In the genomic region with DNA sequence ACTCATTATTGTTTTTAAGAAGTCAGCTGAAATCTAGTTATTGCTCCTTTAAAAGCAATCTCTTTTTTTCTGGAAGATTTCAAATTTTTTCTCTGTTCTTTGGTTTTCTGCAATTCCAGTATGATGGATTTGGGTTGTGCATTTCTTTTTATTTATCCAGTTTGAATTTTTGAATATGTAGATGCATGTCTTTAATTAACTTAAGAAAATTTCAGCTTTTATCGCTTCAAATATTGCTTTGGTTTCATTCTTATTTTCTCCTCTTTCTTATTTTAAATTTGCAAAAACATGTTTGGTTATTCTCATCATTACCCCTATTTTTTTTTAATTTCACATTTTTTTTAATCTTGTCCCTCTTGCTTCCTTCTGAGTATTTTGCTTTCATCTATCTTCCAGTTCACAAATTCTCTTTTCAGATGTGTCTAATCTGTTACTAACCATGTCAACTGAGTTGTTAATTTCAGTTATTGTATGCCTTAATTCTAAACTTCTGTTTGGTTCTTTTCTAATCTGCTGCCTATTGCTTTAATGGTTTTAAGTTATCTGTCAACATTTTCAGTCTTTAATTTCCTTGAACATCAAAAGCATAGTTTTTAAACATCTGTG, we compare ENCODE assay signal across 24 cellular contexts. TPM values are rescaled to one million over a fixed set of nuclear protein-coding genes. Genes with fewer than 3 reads are reported as not detected.
DNase-seq lines count a peak whose midpoint lies in the region; ATAC-seq, FAIRE-seq and TF ChIP-seq lines count a peak whose summit lies in the region.
"Had no signal": no experiment of that assay in that cellular context is flagged by ENCODE, and none has a peak within 500 bp of the region (broad histone marks: within the 10 kb centered on the region; RNA-seq: fewer than 3 reads in every experiment).

No MANE protein-coding gene starts in this region.

- H3K4me2 ChIP-seq in SK-N-SH (no peak overlapping the region), PC-3 (ENCODE audit: low read length) (no peak overlapping the region)
- H3K4me2 ChIP-seq: A549; BLaER1 treated with 17β-estradiol and CSF1 and Interleukin-3, amounts not matched to agents 10 nM and 100 nM had no signal

- no peak overlapping the region for H2AFZ ChIP-seq in SK-N-SH (ENCODE audit: low read depth)
- H2AFZ ChIP-seq in PC-3 (ENCODE audit: low read length), result no peak overlapping the region

- no peak for TF ChIP-seq EP300 in SK-N-SH (IDR thresholded peaks at IDR 0.05; ENCODE audit: borderline replicate concordance in 1 of 2, low read depth in 1 of 2, low read length in 1 of 2)

- H3K4me1 ChIP-seq in SK-N-SH (ENCODE audit: control insufficient read depth in 1 of 2, insufficient read depth in 2 of 2, low read depth in 1 of 2, low read length in 1 of 2) (no peaks in the 10 kb centered on the region), HEK293 (ENCODE audit: control insufficient read depth, insufficient read depth, low read length) (no peaks in the 10 kb centered on the region), PC-3 (ENCODE audit: insufficient read depth, low read length) (peaks cover 23% of the 10 kb centered on the region), kidney (ENCODE audit: control insufficient read depth in 1 of 2, insufficient read depth in 1 of 2, low read depth in 1 of 2, low read length in 2 of 2) (no peaks in the 10 kb centered on the region)
- H3K4me1 ChIP-seq: A549; BE2C; BLaER1 treated with 17β-estradiol and CSF1 and Interleukin-3, amounts not matched to agents 10 nM and 100 nM; HAP-1 had no signal

- TF ChIP-seq CTCF in SK-N-SH (IDR thresholded peaks at IDR 0.05), result no peak
- TF ChIP-seq CTCF in HEK293 (tag by site-specific recombination; IDR thresholded peaks at IDR 0.05), result no peak
- no peak for TF ChIP-seq CTCF in PC-3 (conservative IDR thresholded peaks at IDR 0.05; ENCODE audit: low read depth, low read length)
- no peak for TF ChIP-seq CTCF in kidney (IDR thresholded peaks at IDR 0.05; ENCODE audit: borderline replicate concordance, extremely low read depth, insufficient read depth)

- POLR2A ChIA-PET in SK-N-SH (lab: Yijun Ruan, JAX) (no interaction called here), HEK293 (lab: Yijun Ruan, JAX) (no interaction called here), PC-3 (lab: Charles Lee; ENCODE audit: unreplicated experiment) (no interaction called here)

- intact Hi-C loops in PC-3 (cut with micrococcal nuclease), result no loop called here
- intact Hi-C loops in kidney (cut with DNase I), result no loop called here

- H3F3A ChIP-seq in SK-N-SH (replicated peaks; ENCODE audit: insufficient read depth), result no peaks in the 10 kb centered on the region
- H3F3A ChIP-seq in PC-3 (ENCODE audit: low read length, unreplicated experiment), result no peaks in the 10 kb centered on the region

- H3K79me2 ChIP-seq in SK-N-SH (ENCODE audit: insufficient read depth) (no peaks in the 10 kb centered on the region), PC-3 (ENCODE audit: low read length) (no peaks in the 10 kb centered on the region)

- H3K9ac ChIP-seq in SK-N-SH, result no peak overlapping the region
- no peak overlapping the region for H3K9ac ChIP-seq in PC-3 (ENCODE audit: low read length)
- H3K9ac ChIP-seq in kidney (ENCODE audit: low read length in 2 of 2), result no peak overlapping the region
- H3K9ac ChIP-seq: BLaER1 treated with 17β-estradiol and CSF1 and Interleukin-3, amounts not matched to agents 10 nM and 100 nM had no signal

- TF ChIP-seq POLR2A in GM12891 (IDR thresholded peaks at IDR 0.05; ENCODE audit: low read depth, low read length), result no peak

- H3K9me3 ChIP-seq in SK-N-SH (no peaks in the 10 kb centered on the region), HEK293 (ENCODE audit: control insufficient read depth, insufficient read depth, low read depth, low read length) (no peaks in the 10 kb centered on the region), PC-3 (ENCODE audit: low read length) (0 out of 2 replicates have a peak, but pooled peaks cover 4% of the 10 kb centered on the region), kidney (ENCODE audit: control insufficient read depth in 1 of 2, low read length in 2 of 2) (peaks cover 4 to 5% of the 10 kb centered on the region in 2 donors)
- H3K9me3 ChIP-seq: A549, BE2C, HAP-1 had no signal

- H3K27me3 ChIP-seq in SK-N-SH (ENCODE audit: insufficient read depth), result no peaks in the 10 kb centered on the region
- H3K27me3 ChIP-seq in PC-3 (ENCODE audit: low read length), result no peaks in the 10 kb centered on the region
- H3K27me3 ChIP-seq: BLaER1 treated with 17β-estradiol and CSF1 and Interleukin-3, amounts not matched to agents 10 nM and 100 nM had no signal

- WGBS in SK-N-SH (ENCODE audit: low lambda C conversion rate), result 75% methylated on average over 1 of the region's 1 CpG

- H3K4me3 ChIP-seq in SK-N-SH (ENCODE audit: low read depth in 2 of 2, low read length in 1 of 2) (no peak overlapping the region), HEK293 (ENCODE audit: low read depth, low read length) (no peak overlapping the region), PC-3 (ENCODE audit: low read length) (no peak overlapping the region), kidney (ENCODE audit: low read length in 2 of 2) (no peak overlapping the region)
- H3K4me3 ChIP-seq: A549; BLaER1 treated with 17β-estradiol and CSF1 and Interleukin-3, amounts not matched to agents 10 nM and 100 nM; GM12878; HAP-1 had no signal

- no peak for ATAC-seq in SK-N-SH treated with all-trans-retinoic acid at 6 μM for 48 hours
- no peak for ATAC-seq in PC-3
- ATAC-seq: A549, GM12878 had no signal

- TF ChIP-seq RAD21 in SK-N-SH (IDR thresholded peaks at IDR 0.05; ENCODE audit: low read length), result no peak

- H3K9me2 ChIP-seq in SK-N-SH (no peaks in the 10 kb centered on the region), PC-3 (replicated peaks; ENCODE audit: low read length) (no peaks in the 10 kb centered on the region)

- DNase-seq in SK-N-SH (no peak), PC-3 (no peak), kidney (no peak), DMS79 (lab: John Stamatoyannopoulos, UW) (no peak), GM12891 (ENCODE audit: insufficient read length, low spot score) (no peak)
- DNase-seq: 8988T; ACHN; AML-193; BE2C; CD4-positive, alpha-beta T cell; CD8-positive, alpha-beta memory T cell; DMS 273 treated with DMSO at 0.1 percent for 48 hours; EL; GDM1; GOT3 had no signal

- CTCF ChIA-PET in SK-N-SH (lab: Yijun Ruan, JAX), result no interaction called here
- CTCF ChIA-PET in HEK293 (lab: Yijun Ruan, JAX), result no interaction called here
- CTCF ChIA-PET in PC-3 (lab: Charles Lee), result no interaction called here

- FAIRE-seq in kidney (lab: Jason Lieb, UNC) (peak; percentile 35), GM12891 (lab: Jason Lieb, UNC) (no peak)
- FAIRE-seq: A549, D721Med, GM12878, GM18507, H54 had no signal

- H4K20me1 ChIP-seq in SK-N-SH (ENCODE audit: insufficient read depth), result no peaks in the 10 kb centered on the region
- H4K20me1 ChIP-seq in PC-3 (ENCODE audit: low read length), result no peaks in the 10 kb centered on the region
- H4K20me1 ChIP-seq: BLaER1 treated with 17β-estradiol and CSF1 and Interleukin-3, amounts not matched to agents 10 nM and 100 nM had no signal

- H3K27ac ChIP-seq in SK-N-SH (ENCODE audit: low read depth in 2 of 2, low read length in 1 of 2) (no peak overlapping the region), HEK293 (ENCODE audit: extremely low read depth, low read depth, low read length) (no peak overlapping the region), PC-3 (ENCODE audit: low read length) (peak overlapping the region; percentile 74), kidney (ENCODE audit: low read depth in 2 of 2, low read length in 2 of 2) (no peak overlapping the region)
- H3K27ac ChIP-seq: A549; BLaER1 treated with 17β-estradiol and CSF1 and Interleukin-3, amounts not matched to agents 10 nM and 100 nM had no signal

- BruUV-seq in PC-3 (replicated peaks; lab: Mats Ljungman, UMichigan), result no TSS peak

- H3K36me3 ChIP-seq in SK-N-SH (replicated peaks in 1 of 2; ENCODE audit: control insufficient read depth in 1 of 2, insufficient read depth in 2 of 2, low read length in 1 of 2) (no peaks in the 10 kb centered on the region), HEK293 (ENCODE audit: control insufficient read depth in 2 of 2, insufficient read depth in 1 of 2, low read length in 2 of 2) (no peaks in the 10 kb centered on the region), PC-3 (ENCODE audit: low read depth, low read length) (no peaks in the 10 kb centered on the region), kidney (ENCODE audit: control insufficient read depth in 1 of 2, insufficient read depth in 2 of 2, low read length in 2 of 2) (no peaks in the 10 kb centered on the region)
- H3K36me3 ChIP-seq: BE2C; BLaER1 treated with 17β-estradiol and CSF1 and Interleukin-3, amounts not matched to agents 10 nM and 100 nM; HAP-1 had no signal

TF ChIP-seq in HEK293, 187 proteins besides CTCF, POLR2A, EP300 and RAD21:
- TF ChIP-seq SETDB1 (IDR thresholded peaks at IDR 0.05; ENCODE audit: insufficient read length, low read length), result peak; percentile 46
- peak; percentile 99 for TF ChIP-seq ZNF558 (tag by site-specific recombination; IDR thresholded peaks at IDR 0.05)
- TF ChIP-seq ZNF223 (tag by site-specific recombination; IDR thresholded peaks at IDR 0.05), result no peak
- no peak for TF ChIP-seq ZBTB17 (tag by site-specific recombination; IDR thresholded peaks at IDR 0.05)

TF ChIP-seq in GM12891, 5 proteins besides CTCF, POLR2A, EP300 and RAD21:
- no peak for TF ChIP-seq POU2F2 (IDR thresholded peaks at IDR 0.05; ENCODE audit: low read depth, low read length)
- TF ChIP-seq TAF1 (IDR thresholded peaks at IDR 0.05; ENCODE audit: low read depth, low read length), result no peak
- no peak for TF ChIP-seq SPI1 (IDR thresholded peaks at IDR 0.05; ENCODE audit: low read depth, low read length)
- TF ChIP-seq POLR2AphosphoS5 (IDR thresholded peaks at IDR 0.05; ENCODE audit: low read depth, low read length), result no peak
- no peak for TF ChIP-seq PAX5 (IDR thresholded peaks at IDR 0.05; ENCODE audit: insufficient read depth, low read length, severe bottlenecking)

RNA-seq across cellular contexts. Expression of gene RAP2A, which starts 56.8 kb away (rescaled TPM):
- polyA plus RNA-seq in SK-N-SH (2012; rRNA removed) (6.5 and 10.0 TPM in 2 replicates), kidney (ENCODE audit: insufficient read depth, low read depth, low replicate concordance) (7.4 TPM)
- 10.4 and 11.5 TPM in 2 replicates for polyA plus RNA-seq in SK-N-SH (2012; cell fraction: cytosol; rRNA removed)
- 3.7 and 8.1 TPM in 2 replicates for polyA plus RNA-seq in SK-N-SH (2012; cell fraction: nucleus; rRNA removed)
- total RNA-seq in PC-3 (2014; rRNA removed) (15.2 and 20.3 TPM in 2 replicates), kidney (25.5 TPM)
- polyA plus RNA-seq in GM12891 (2012; ENCODE audit: low read depth, missing spikeins), result 6.7 TPM
